ENCODE assay signal across 1 cellular context in genomic region chr14:94058674-94059138, GRCh38.
TF ChIP-seq lines count a peak whose summit lies in the region.

No MANE protein-coding gene starts in this region.

TF ChIP-seq in HepG2, 621 proteins besides CTCF, POLR2A, EP300 and RAD21 (continued from another document and continues in another):
- no peak for TF ChIP-seq ZHX2 (IDR thresholded peaks at IDR 0.05; ENCODE audit: low read depth)
- TF ChIP-seq ZHX2 (CRISPR knock-in tag; IDR thresholded peaks at IDR 0.05; ENCODE audit: borderline replicate concordance): no peak
- TF ChIP-seq GATAD1 (CRISPR knock-in tag; IDR thresholded peaks at IDR 0.05): 0 out of 2 replicates have a peak, but pooled peaks have one; percentile 20
- TF ChIP-seq CEBPG (CRISPR knock-in tag; IDR thresholded peaks at IDR 0.05): peak; percentile 32
- TF ChIP-seq HOMEZ (CRISPR knock-in tag; IDR thresholded peaks at IDR 0.05; ENCODE audit: low read depth): peak; percentile 28; the same call in 1 of the 2 replicates
- peak; percentile 33; the same call in 1 of the 2 replicates for TF ChIP-seq SPEN (CRISPR knock-in tag; IDR thresholded peaks at IDR 0.05; ENCODE audit: low read depth)
- TF ChIP-seq NAIF1 (CRISPR knock-in tag; IDR thresholded peaks at IDR 0.05; ENCODE audit: borderline replicate concordance): peak; percentile 52; the same call in 1 of the 2 replicates
- TF ChIP-seq ZMYM3 (CRISPR knock-in tag; IDR thresholded peaks at IDR 0.05): peak; percentile 94
- TF ChIP-seq TEAD3 (CRISPR knock-in tag; optimal IDR thresholded peaks at IDR 0.05; ENCODE audit: borderline replicate concordance): peak; percentile 45
- TF ChIP-seq RFX1 (IDR thresholded peaks at IDR 0.05): peak; percentile 91
- TF ChIP-seq SP2 (CRISPR knock-in tag; IDR thresholded peaks at IDR 0.05): no peak
- peak; percentile 76 for TF ChIP-seq FOXJ3 (CRISPR knock-in tag; IDR thresholded peaks at IDR 0.05; ENCODE audit: borderline replicate concordance)
- peak; percentile 53; the same call in 1 of the 2 replicates for TF ChIP-seq HOXA5 (CRISPR knock-in tag; IDR thresholded peaks at IDR 0.05)
- TF ChIP-seq ZNF496 (CRISPR knock-in tag; IDR thresholded peaks at IDR 0.05; ENCODE audit: insufficient replicate concordance): no peak
- no peak for TF ChIP-seq ZSCAN22 (CRISPR knock-in tag; IDR thresholded peaks at IDR 0.05)
- TF ChIP-seq PHF8 (CRISPR knock-in tag; IDR thresholded peaks at IDR 0.05): no peak
- peak; percentile 53; the same call in 1 of the 2 replicates for TF ChIP-seq ZNF7 (CRISPR knock-in tag; IDR thresholded peaks at IDR 0.05)
- TF ChIP-seq FOXP1 (IDR thresholded peaks at IDR 0.05): no peak
- peak; percentile 56 for TF ChIP-seq FOXP1 (CRISPR knock-in tag; IDR thresholded peaks at IDR 0.05)
- TF ChIP-seq SALL2 (CRISPR knock-in tag; IDR thresholded peaks at IDR 0.05): no peak
- peak; percentile 19; the same call in 1 of the 2 replicates for TF ChIP-seq ZNF792 (CRISPR knock-in tag; IDR thresholded peaks at IDR 0.05)
- no peak for TF ChIP-seq ZNF335 (CRISPR knock-in tag; IDR thresholded peaks at IDR 0.05)
- TF ChIP-seq TMF1 (CRISPR knock-in tag; IDR thresholded peaks at IDR 0.05; ENCODE audit: low read depth): no peak
- 0 out of 2 replicates have a peak, but pooled peaks have one; percentile 58 for TF ChIP-seq ZNF317 (CRISPR knock-in tag; IDR thresholded peaks at IDR 0.05)
- no peak for TF ChIP-seq HIVEP1 (CRISPR knock-in tag; IDR thresholded peaks at IDR 0.05)
- no peak for TF ChIP-seq ZNF704 (CRISPR knock-in tag; IDR thresholded peaks at IDR 0.05; ENCODE audit: borderline replicate concordance)
- TF ChIP-seq AKNA (CRISPR knock-in tag; IDR thresholded peaks at IDR 0.05; ENCODE audit: borderline replicate concordance): no peak
- peak; percentile 55; the same call in 1 of the 2 replicates for TF ChIP-seq MLX (CRISPR knock-in tag; IDR thresholded peaks at IDR 0.05)
- TF ChIP-seq ZNF260 (CRISPR knock-in tag; IDR thresholded peaks at IDR 0.05; ENCODE audit: borderline replicate concordance, low read depth): no peak
- TF ChIP-seq ZNF768 (CRISPR knock-in tag; IDR thresholded peaks at IDR 0.05): no peak
- no peak for TF ChIP-seq ZNF772 (CRISPR knock-in tag; IDR thresholded peaks at IDR 0.05)
- TF ChIP-seq NFATC3 (CRISPR knock-in tag; IDR thresholded peaks at IDR 0.05): no peak
- no peak for TF ChIP-seq MAZ (IDR thresholded peaks at IDR 0.05; ENCODE audit: borderline replicate concordance, low read depth, low read length)
- no peak for TF ChIP-seq MAZ (CRISPR knock-in tag; IDR thresholded peaks at IDR 0.05; ENCODE audit: low read depth)
- no peak for TF ChIP-seq MTA1 (CRISPR knock-in tag; IDR thresholded peaks at IDR 0.05; ENCODE audit: borderline replicate concordance)
- 0 out of 2 replicates have a peak, but pooled peaks have one; percentile 11 for TF ChIP-seq ZNF709 (CRISPR knock-in tag; IDR thresholded peaks at IDR 0.05)
- no peak for TF ChIP-seq LBX2 (CRISPR knock-in tag; IDR thresholded peaks at IDR 0.05; ENCODE audit: borderline replicate concordance)
- TF ChIP-seq MXI1 (IDR thresholded peaks at IDR 0.05; ENCODE audit: borderline replicate concordance, low read depth, low read length): peak; percentile 78; the same call in 1 of the 3 replicates
- TF ChIP-seq HNF1A (IDR thresholded peaks at IDR 0.05; ENCODE audit: low read depth): peak; percentile 91
- TF ChIP-seq HNF1A (CRISPR knock-in tag; IDR thresholded peaks at IDR 0.05; ENCODE audit: borderline replicate concordance): peak; percentile 92
- no peak for TF ChIP-seq ZFP36 (IDR thresholded peaks at IDR 0.05; ENCODE audit: borderline replicate concordance, low read depth, low read length, partially characterized antibody)
- TF ChIP-seq ZNF563 (CRISPR knock-in tag; IDR thresholded peaks at IDR 0.05): no peak
- TF ChIP-seq RCOR2 (CRISPR knock-in tag; IDR thresholded peaks at IDR 0.05): peak; percentile 45; the same call in 1 of the 2 replicates
- TF ChIP-seq ZNF362 (CRISPR knock-in tag; IDR thresholded peaks at IDR 0.05; ENCODE audit: borderline replicate concordance): peak; percentile 89
- 0 out of 2 replicates have a peak, but pooled peaks have one; percentile 51 for TF ChIP-seq ARNTL (CRISPR knock-in tag; IDR thresholded peaks at IDR 0.05)
